In genomic region chr16:19110537-19111391, GRCh38 we compare ENCODE assay signal across 1 cellular context.
A peak's percentile ranks its signal among the peaks of the same experiment; 100 is the strongest.
TF ChIP-seq lines count a peak whose summit lies in the region.

No MANE protein-coding gene starts in this region.

TF ChIP-seq in HepG2, 621 proteins besides CTCF, POLR2A, EP300 and RAD21 (continued from another document and continues in another):
- TF ChIP-seq, protein P1, sequence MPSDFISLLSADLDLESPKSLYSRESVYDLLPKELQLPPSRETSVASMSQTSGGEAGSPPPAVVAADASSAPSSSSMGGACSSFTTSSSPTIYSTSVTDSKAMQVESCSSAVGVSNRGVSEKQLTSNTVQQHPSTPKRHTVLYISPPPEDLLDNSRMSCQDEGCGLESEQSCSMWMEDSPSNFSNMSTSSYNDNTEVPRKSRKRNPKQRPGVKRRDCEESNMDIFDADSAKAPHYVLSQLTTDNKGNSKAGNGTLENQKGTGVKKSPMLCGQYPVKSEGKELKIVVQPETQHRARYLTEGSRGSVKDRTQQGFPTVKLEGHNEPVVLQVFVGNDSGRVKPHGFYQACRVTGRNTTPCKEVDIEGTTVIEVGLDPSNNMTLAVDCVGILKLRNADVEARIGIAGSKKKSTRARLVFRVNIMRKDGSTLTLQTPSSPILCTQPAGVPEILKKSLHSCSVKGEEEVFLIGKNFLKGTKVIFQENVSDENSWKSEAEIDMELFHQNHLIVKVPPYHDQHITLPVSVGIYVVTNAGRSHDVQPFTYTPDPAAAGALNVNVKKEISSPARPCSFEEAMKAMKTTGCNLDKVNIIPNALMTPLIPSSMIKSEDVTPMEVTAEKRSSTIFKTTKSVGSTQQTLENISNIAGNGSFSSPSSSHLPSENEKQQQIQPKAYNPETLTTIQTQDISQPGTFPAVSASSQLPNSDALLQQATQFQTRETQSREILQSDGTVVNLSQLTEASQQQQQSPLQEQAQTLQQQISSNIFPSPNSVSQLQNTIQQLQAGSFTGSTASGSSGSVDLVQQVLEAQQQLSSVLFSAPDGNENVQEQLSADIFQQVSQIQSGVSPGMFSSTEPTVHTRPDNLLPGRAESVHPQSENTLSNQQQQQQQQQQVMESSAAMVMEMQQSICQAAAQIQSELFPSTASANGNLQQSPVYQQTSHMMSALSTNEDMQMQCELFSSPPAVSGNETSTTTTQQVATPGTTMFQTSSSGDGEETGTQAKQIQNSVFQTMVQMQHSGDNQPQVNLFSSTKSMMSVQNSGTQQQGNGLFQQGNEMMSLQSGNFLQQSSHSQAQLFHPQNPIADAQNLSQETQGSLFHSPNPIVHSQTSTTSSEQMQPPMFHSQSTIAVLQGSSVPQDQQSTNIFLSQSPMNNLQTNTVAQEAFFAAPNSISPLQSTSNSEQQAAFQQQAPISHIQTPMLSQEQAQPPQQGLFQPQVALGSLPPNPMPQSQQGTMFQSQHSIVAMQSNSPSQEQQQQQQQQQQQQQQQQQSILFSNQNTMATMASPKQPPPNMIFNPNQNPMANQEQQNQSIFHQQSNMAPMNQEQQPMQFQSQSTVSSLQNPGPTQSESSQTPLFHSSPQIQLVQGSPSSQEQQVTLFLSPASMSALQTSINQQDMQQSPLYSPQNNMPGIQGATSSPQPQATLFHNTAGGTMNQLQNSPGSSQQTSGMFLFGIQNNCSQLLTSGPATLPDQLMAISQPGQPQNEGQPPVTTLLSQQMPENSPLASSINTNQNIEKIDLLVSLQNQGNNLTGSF (CRISPR knock-in tag; IDR thresholded peaks at IDR 0.05): 0 out of 2 replicates have a peak, but pooled peaks have one; percentile 32
- TF ChIP-seq, protein P2, sequence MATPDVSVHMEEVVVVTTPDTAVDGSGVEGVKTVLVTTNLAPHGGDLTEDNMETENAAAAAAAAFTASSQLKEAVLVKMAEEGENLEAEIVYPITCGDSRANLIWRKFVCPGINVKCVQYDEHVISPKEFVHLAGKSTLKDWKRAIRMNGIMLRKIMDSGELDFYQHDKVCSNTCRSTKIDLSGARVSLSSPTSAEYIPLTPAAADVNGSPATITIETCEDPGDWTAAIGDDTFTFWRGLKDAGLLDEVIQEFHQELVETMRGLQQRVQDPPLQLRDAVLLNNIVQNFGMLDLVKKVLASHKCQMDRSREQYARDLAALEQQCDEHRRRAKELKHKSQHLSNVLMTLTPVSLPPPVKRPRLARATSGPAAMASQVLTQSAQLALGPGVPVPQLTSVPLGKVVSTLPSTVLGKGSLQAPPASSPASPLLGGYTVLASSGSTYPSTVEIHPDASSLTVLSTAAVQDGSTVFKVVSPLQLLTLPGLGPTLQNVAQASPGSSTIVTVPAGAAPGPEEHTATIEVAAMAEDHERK (CRISPR knock-in tag; IDR thresholded peaks at IDR 0.05; ENCODE audit: low read depth): no peak
- TF ChIP-seq ZNF883 (CRISPR knock-in tag; IDR thresholded peaks at IDR 0.05; ENCODE audit: not compliant biosample characterization): no peak
- no peak for TF ChIP-seq ZFP82 (CRISPR knock-in tag; IDR thresholded peaks at IDR 0.05; ENCODE audit: borderline replicate concordance)
- no peak for TF ChIP-seq ZNF772 (CRISPR knock-in tag; IDR thresholded peaks at IDR 0.05)
- no peak for TF ChIP-seq RBM22 (optimal IDR thresholded peaks at IDR 0.05; ENCODE audit: low read length)
- TF ChIP-seq ZNF841 (CRISPR knock-in tag; IDR thresholded peaks at IDR 0.05; ENCODE audit: borderline replicate concordance): no peak
- TF ChIP-seq SP2 (CRISPR knock-in tag; IDR thresholded peaks at IDR 0.05): no peak
- no peak for TF ChIP-seq HNF4G (IDR thresholded peaks at IDR 0.05; ENCODE audit: borderline replicate concordance, low read depth, low read length)
- no peak for TF ChIP-seq HNF4G (CRISPR knock-in tag; IDR thresholded peaks at IDR 0.05; ENCODE audit: borderline replicate concordance, low read depth)
- TF ChIP-seq GATAD1 (CRISPR knock-in tag; IDR thresholded peaks at IDR 0.05): no peak
- no peak; the same call in 1 of the 2 replicates for TF ChIP-seq ZNF564 (CRISPR knock-in tag; IDR thresholded peaks at IDR 0.05)
- TF ChIP-seq, protein P3, sequence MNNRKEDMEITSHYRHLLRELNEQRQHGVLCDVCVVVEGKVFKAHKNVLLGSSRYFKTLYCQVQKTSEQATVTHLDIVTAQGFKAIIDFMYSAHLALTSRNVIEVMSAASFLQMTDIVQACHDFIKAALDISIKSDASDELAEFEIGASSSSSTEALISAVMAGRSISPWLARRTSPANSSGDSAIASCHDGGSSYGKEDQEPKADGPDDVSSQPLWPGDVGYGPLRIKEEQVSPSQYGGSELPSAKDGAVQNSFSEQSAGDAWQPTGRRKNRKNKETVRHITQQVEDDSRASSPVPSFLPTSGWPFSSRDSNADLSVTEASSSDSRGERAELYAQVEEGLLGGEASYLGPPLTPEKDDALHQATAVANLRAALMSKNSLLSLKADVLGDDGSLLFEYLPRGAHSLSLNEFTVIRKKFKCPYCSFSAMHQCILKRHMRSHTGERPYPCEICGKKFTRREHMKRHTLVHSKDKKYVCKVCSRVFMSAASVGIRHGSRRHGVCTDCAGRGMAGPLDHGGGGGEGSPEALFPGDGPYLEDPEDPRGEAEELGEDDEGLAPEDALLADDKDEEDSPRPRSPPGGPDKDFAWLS (CRISPR knock-in tag; IDR thresholded peaks at IDR 0.05; ENCODE audit: borderline replicate concordance): no peak
- no peak for TF ChIP-seq ZNF468 (CRISPR knock-in tag; IDR thresholded peaks at IDR 0.05)
- no peak for TF ChIP-seq FOXP1 (IDR thresholded peaks at IDR 0.05)
- TF ChIP-seq FOXP1 (CRISPR knock-in tag; IDR thresholded peaks at IDR 0.05): no peak
- no peak for TF ChIP-seq ZNF672 (CRISPR knock-in tag; IDR thresholded peaks at IDR 0.05)
- 0 out of 2 replicates have a peak, but pooled peaks have one; percentile 24 for TF ChIP-seq RFXANK (CRISPR knock-in tag; IDR thresholded peaks at IDR 0.05)
- no peak for TF ChIP-seq CAMTA2 (CRISPR knock-in tag; IDR thresholded peaks at IDR 0.05; ENCODE audit: borderline replicate concordance)
- TF ChIP-seq ZNF713 (CRISPR knock-in tag; IDR thresholded peaks at IDR 0.05): no peak
- no peak for TF ChIP-seq PCBP2 (optimal IDR thresholded peaks at IDR 0.05; ENCODE audit: low read depth, low read length, poor library complexity, severe bottlenecking)
- no peak for TF ChIP-seq GPBP1L1 (CRISPR knock-in tag; IDR thresholded peaks at IDR 0.05)
- TF ChIP-seq, protein P4, sequence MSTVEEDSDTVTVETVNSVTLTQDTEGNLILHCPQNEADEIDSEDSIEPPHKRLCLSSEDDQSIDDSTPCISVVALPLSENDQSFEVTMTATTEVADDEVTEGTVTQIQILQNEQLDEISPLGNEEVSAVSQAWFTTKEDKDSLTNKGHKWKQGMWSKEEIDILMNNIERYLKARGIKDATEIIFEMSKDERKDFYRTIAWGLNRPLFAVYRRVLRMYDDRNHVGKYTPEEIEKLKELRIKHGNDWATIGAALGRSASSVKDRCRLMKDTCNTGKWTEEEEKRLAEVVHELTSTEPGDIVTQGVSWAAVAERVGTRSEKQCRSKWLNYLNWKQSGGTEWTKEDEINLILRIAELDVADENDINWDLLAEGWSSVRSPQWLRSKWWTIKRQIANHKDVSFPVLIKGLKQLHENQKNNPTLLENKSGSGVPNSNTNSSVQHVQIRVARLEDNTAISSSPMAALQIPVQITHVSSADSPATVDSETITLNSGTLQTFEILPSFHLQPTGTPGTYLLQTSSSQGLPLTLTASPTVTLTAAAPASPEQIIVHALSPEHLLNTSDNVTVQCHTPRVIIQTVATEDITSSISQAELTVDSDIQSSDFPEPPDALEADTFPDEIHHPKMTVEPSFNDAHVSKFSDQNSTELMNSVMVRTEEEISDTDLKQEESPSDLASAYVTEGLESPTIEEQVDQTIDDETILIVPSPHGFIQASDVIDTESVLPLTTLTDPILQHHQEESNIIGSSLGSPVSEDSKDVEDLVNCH (CRISPR knock-in tag; IDR thresholded peaks at IDR 0.05): no peak
- TF ChIP-seq, protein P5, sequence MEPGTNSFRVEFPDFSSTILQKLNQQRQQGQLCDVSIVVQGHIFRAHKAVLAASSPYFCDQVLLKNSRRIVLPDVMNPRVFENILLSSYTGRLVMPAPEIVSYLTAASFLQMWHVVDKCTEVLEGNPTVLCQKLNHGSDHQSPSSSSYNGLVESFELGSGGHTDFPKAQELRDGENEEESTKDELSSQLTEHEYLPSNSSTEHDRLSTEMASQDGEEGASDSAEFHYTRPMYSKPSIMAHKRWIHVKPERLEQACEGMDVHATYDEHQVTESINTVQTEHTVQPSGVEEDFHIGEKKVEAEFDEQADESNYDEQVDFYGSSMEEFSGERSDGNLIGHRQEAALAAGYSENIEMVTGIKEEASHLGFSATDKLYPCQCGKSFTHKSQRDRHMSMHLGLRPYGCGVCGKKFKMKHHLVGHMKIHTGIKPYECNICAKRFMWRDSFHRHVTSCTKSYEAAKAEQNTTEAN (CRISPR knock-in tag; conservative IDR thresholded peaks at IDR 0.05): no peak
- TF ChIP-seq ZNF589 (CRISPR knock-in tag; conservative IDR thresholded peaks at IDR 0.05): no peak
- TF ChIP-seq ZNF280D (CRISPR knock-in tag; IDR thresholded peaks at IDR 0.05): 0 out of 2 replicates have a peak, but pooled peaks have one; percentile 14
- no peak for TF ChIP-seq IRF2 (CRISPR knock-in tag; IDR thresholded peaks at IDR 0.05)
- no peak for TF ChIP-seq BCLAF1 (IDR thresholded peaks at IDR 0.05)
- TF ChIP-seq RBAK (CRISPR knock-in tag; IDR thresholded peaks at IDR 0.05): peak; percentile 77; the same call in 1 of the 2 replicates
